Comparison of ENCODE assay signal across 31 cellular contexts in the genomic region with DNA sequence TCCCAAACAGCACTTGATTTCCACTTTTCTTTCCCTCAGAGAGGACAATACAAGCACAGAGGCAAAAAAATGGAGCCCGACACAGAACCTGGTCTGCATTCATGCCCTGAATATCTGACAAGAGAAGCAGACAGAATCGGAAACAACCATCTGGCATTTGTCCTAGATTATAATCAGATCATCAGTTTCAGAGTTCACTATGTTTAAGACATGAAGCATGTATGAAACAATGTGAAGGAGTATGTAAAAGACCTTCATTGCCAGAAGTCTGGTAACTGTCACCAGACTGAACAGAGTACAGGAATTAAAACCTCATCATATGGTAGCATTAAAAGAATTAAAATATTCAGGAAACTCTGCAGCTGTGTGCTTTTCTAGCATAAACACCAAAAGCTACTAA.
"Had no signal": no experiment of that assay in that cellular context is flagged by ENCODE, and none has a peak within 500 bp of the region (broad histone marks: within the 10 kb centered on the region; RNA-seq: fewer than 3 reads in every experiment).

No MANE protein-coding gene starts in this region.

- H3K4me3 Mint-ChIP-seq: activated naive CD4-positive, alpha-beta T cell treated with anti-CD3 and anti-CD28 coated beads, Interleukin-2, amount 10 ng/mL, durations not matched to agents 7 days and 5 days; activated naive CD8-positive, alpha-beta T cell treated with anti-CD3 and anti-CD28 coated beads, Interleukin-2, amount 10 ng/mL, durations not matched to agents 7 days and 5 days; dendritic cell treated with granulocyte-macrophage colony-stimulating factor and Interleukin-4, amounts not matched to agents 40 ng/mL and 50 ng/mL, for 4 days; endodermal cell; nephron; stimulated activated memory B cell treated with anti-CD40 and anti-IgM and Interleukin-4, amounts not matched to agents 10 μg/mL and 1 μg/mL and 100 μg/mL, for 72 hours; T-helper 1 cell treated with Interleukin-12 subunit alpha and Interleukin-12 subunit beta and Interleukin-4 antibody, amounts not matched to agents 30 μg/mL and 1 μg/mL, for 36 hours had no signal

- H3K9me3 Mint-ChIP-seq: activated naive CD4-positive, alpha-beta T cell treated with anti-CD3 and anti-CD28 coated beads, Interleukin-2, amount 10 ng/mL, durations not matched to agents 7 days and 5 days; activated naive CD8-positive, alpha-beta T cell treated with anti-CD3 and anti-CD28 coated beads, Interleukin-2, amount 10 ng/mL, durations not matched to agents 7 days and 5 days; dendritic cell treated with granulocyte-macrophage colony-stimulating factor and Interleukin-4, amounts not matched to agents 40 ng/mL and 50 ng/mL, for 4 days; endodermal cell; nephron; stimulated activated memory B cell treated with anti-CD40 and anti-IgM and Interleukin-4, amounts not matched to agents 10 μg/mL and 1 μg/mL and 100 μg/mL, for 72 hours; T-helper 1 cell treated with Interleukin-12 subunit alpha and Interleukin-12 subunit beta and Interleukin-4 antibody, amounts not matched to agents 30 μg/mL and 1 μg/mL, for 36 hours had no signal

- H3K27me3 ChIP-seq: breast epithelium, neutrophil, ovary, right lobe of liver, stomach, suprapubic skin, tibial artery had no signal

- H3K27ac Mint-ChIP-seq: activated naive CD4-positive, alpha-beta T cell treated with anti-CD3 and anti-CD28 coated beads, Interleukin-2, amount 10 ng/mL, durations not matched to agents 7 days and 5 days; activated naive CD8-positive, alpha-beta T cell treated with anti-CD3 and anti-CD28 coated beads, Interleukin-2, amount 10 ng/mL, durations not matched to agents 7 days and 5 days; dendritic cell treated with granulocyte-macrophage colony-stimulating factor and Interleukin-4, amounts not matched to agents 40 ng/mL and 50 ng/mL, for 4 days; endodermal cell; progenitor cell of endocrine pancreas; stimulated activated memory B cell treated with anti-CD40 and anti-IgM and Interleukin-4, amounts not matched to agents 10 μg/mL and 1 μg/mL and 100 μg/mL, for 72 hours; T-helper 1 cell treated with Interleukin-12 subunit alpha and Interleukin-12 subunit beta and Interleukin-4 antibody, amounts not matched to agents 30 μg/mL and 1 μg/mL, for 36 hours had no signal

- H3K4me1 ChIP-seq: breast epithelium, right lobe of liver, stomach, suprapubic skin, tibial artery had no signal

- H3K4me3 ChIP-seq: breast epithelium, ovary, right lobe of liver, stomach, suprapubic skin, tibial artery had no signal

- H3K27me3 Mint-ChIP-seq: activated naive CD4-positive, alpha-beta T cell treated with anti-CD3 and anti-CD28 coated beads, Interleukin-2, amount 10 ng/mL, durations not matched to agents 7 days and 5 days; activated naive CD8-positive, alpha-beta T cell treated with anti-CD3 and anti-CD28 coated beads, Interleukin-2, amount 10 ng/mL, durations not matched to agents 7 days and 5 days; dendritic cell treated with granulocyte-macrophage colony-stimulating factor and Interleukin-4, amounts not matched to agents 40 ng/mL and 50 ng/mL, for 4 days; progenitor cell of endocrine pancreas; stimulated activated memory B cell treated with anti-CD40 and anti-IgM and Interleukin-4, amounts not matched to agents 10 μg/mL and 1 μg/mL and 100 μg/mL, for 72 hours had no signal

- FAIRE-seq: frontal cortex, islet of Langerhans, TTC549 had no signal

- H3K9me3 ChIP-seq: breast epithelium, neutrophil, ovary, right lobe of liver, stomach, suprapubic skin, tibial artery had no signal

- DNase-seq: activated CD4-positive, alpha-beta T cell treated with anti-CD3 and anti-CD28 coated beads for 4 hours; activated CD4-positive, alpha-beta T cell treated with anti-CD3 and anti-CD28 coated beads, Interleukin-2, amount 50 U/mL, for 4 hours; activated CD8-positive, alpha-beta memory T cell treated with anti-CD3 and anti-CD28 coated beads for 24 hours; activated gamma-delta T cell; activated naive CD4-positive, alpha-beta T cell treated with anti-CD3 and anti-CD28 coated beads, Interleukin-2, amount 10 ng/mL, durations not matched to agents 7 days and 5 days; activated naive CD8-positive, alpha-beta T cell treated with anti-CD3 and anti-CD28 coated beads, Interleukin-2, amount 10 ng/mL, durations not matched to agents 7 days and 5 days; activated T-cell treated with anti-CD3 and anti-CD28 coated beads, Interleukin-2, amount 50 U/mL, for 1 hour; amygdala; central memory CD4-positive, alpha-beta T cell; endodermal cell; left ventricle myocardium superior; ovary; right lobe of liver; stimulated activated CD4-positive, alpha-beta T cell treated with anti-CD3 and anti-CD28 coated beads, Interleukin-4, amount 100 ng/mL, for 4 hours; stimulated activated CD8-positive, alpha-beta memory T cell treated with anti-CD3 and anti-CD28 coated beads, Interleukin-4, amount 100 ng/mL, for 48 hours; stomach; SW 1271; T-helper 9 cell; tibial artery had no signal

- H3K36me3 ChIP-seq: breast epithelium, ovary had no signal

- H3K4me1 Mint-ChIP-seq: activated naive CD4-positive, alpha-beta T cell treated with anti-CD3 and anti-CD28 coated beads, Interleukin-2, amount 10 ng/mL, durations not matched to agents 7 days and 5 days; endodermal cell; nephron had no signal

- ATAC-seq: esophagus mucosa; left ventricle myocardium superior; right lobe of liver; stimulated activated memory B cell treated with anti-CD40 and anti-IgM and Interleukin-4, amounts not matched to agents 10 μg/mL and 1 μg/mL and 100 μg/mL, for 72 hours had no signal
